Comparison of ENCODE assay signal across 1 cellular context in the genomic region with DNA sequence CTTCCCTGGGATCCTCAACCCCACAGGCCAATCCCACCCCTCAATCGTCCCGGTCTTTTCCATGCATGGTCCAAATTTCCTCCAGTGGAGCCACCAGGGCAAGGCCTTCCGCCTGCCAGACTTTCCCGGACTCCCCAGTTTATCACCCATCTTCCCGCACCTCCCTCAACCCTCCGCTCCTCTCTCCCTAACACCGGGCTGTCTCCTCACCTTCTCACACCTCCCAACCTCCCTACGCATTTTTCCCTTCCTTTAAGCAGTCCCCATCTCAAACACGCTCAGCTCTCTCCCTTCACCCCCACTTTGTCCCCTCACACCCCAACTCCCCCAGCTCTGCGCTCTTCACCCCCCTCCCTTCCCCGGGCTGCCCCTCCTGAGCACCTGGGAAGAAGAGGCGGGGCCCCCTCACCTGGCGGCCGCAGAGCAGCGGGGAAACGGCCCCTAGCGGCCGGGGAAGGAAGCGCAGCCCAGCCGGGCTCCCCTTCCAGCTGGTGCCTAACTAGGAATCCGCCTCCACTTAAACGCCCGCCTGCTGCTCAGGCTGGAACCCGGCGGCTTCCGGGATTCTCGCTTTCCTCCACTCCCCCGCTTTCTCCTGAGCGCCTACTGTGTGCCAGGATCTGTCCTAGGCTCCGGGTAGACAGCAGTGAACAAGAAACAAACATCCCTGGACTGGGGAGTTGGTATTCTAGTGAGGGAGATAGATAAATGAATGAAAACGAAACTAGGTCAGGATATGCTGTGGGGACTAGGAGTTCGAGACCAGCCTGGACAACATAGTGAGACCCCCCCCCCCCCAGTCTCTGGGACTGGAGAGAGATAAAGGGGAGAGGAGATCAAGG.
TF ChIP-seq lines count a peak whose summit lies in the region.

No MANE protein-coding gene starts in this region.

TF ChIP-seq in HEK293, 187 proteins besides CTCF, POLR2A, EP300 and RAD21 (continued from another document):
- TF ChIP-seq, protein P1, sequence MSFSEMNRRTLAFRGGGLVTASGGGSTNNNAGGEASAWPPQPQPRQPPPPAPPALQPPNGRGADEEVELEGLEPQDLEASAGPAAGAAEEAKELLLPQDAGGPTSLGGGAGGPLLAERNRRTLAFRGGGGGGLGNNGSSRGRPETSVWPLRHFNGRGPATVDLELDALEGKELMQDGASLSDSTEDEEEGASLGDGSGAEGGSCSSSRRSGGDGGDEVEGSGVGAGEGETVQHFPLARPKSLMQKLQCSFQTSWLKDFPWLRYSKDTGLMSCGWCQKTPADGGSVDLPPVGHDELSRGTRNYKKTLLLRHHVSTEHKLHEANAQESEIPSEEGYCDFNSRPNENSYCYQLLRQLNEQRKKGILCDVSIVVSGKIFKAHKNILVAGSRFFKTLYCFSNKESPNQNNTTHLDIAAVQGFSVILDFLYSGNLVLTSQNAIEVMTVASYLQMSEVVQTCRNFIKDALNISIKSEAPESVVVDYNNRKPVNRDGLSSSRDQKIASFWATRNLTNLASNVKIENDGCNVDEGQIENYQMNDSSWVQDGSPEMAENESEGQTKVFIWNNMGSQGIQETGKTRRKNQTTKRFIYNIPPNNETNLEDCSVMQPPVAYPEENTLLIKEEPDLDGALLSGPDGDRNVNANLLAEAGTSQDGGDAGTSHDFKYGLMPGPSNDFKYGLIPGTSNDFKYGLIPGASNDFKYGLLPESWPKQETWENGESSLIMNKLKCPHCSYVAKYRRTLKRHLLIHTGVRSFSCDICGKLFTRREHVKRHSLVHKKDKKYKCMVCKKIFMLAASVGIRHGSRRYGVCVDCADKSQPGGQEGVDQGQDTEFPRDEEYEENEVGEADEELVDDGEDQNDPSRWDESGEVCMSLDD (tag by site-specific recombination; IDR thresholded peaks at IDR 0.05), result 0 out of 2 replicates have a peak, but pooled peaks have one; percentile 41
- TF ChIP-seq ZNF341 (tag by site-specific recombination; IDR thresholded peaks at IDR 0.05; ENCODE audit: low read depth) (peak; percentile 68), IKZF3 (tag by site-specific recombination; IDR thresholded peaks at IDR 0.05) (peak; percentile 83), SP3 (tag by site-specific recombination; IDR thresholded peaks at IDR 0.05) (peak; percentile 38; the same call in 1 of the 2 replicates), ZNF600 (tag by site-specific recombination; IDR thresholded peaks at IDR 0.05) (peak; percentile 13; the same call in 1 of the 2 replicates), ZNF24 (tag by site-specific recombination; IDR thresholded peaks at IDR 0.05) (peak; percentile 57; the same call in 1 of the 2 replicates), MZF1 (tag by site-specific recombination; IDR thresholded peaks at IDR 0.05; ENCODE audit: borderline replicate concordance) (0 out of 2 replicates have a peak, but pooled peaks have one; percentile 42), KLF8 (tag by site-specific recombination; IDR thresholded peaks at IDR 0.05) (peak; percentile 56; the same call in 1 of the 2 replicates), PRDM1 (tag by site-specific recombination; IDR thresholded peaks at IDR 0.05) (0 out of 2 replicates have a peak, but pooled peaks have one; percentile 18), ZNF366 (tag by site-specific recombination; conservative IDR thresholded peaks at IDR 0.05) (peak; percentile 66; the same call in 1 of the 2 replicates), ZNF394 (tag by site-specific recombination; IDR thresholded peaks at IDR 0.05; ENCODE audit: borderline replicate concordance) (peak; percentile 27; the same call in 1 of the 2 replicates), ZNF792 (tag by site-specific recombination; IDR thresholded peaks at IDR 0.05) (peak; percentile 69; the same call in 1 of the 2 replicates), ZNF10 (tag by site-specific recombination; IDR thresholded peaks at IDR 0.05) (peak; percentile 62; the same call in 1 of the 2 replicates), ZEB2 (tag by site-specific recombination; IDR thresholded peaks at IDR 0.05) (peak; percentile 92), ZFP37 (tag by site-specific recombination; IDR thresholded peaks at IDR 0.05) (0 out of 2 replicates have a peak, but pooled peaks have one; percentile 34), KLF1 (tag by site-specific recombination; IDR thresholded peaks at IDR 0.05) (0 out of 2 replicates have a peak, but pooled peaks have one; percentile 21), ZNF121 (tag by site-specific recombination; IDR thresholded peaks at IDR 0.05) (peak; percentile 55; the same call in 1 of the 2 replicates), ZSCAN30 (tag by site-specific recombination; IDR thresholded peaks at IDR 0.05) (peak; percentile 67; the same call in 1 of the 2 replicates), EGR2 (tag by site-specific recombination; IDR thresholded peaks at IDR 0.05; ENCODE audit: low read depth) (peak; percentile 51; the same call in 1 of the 2 replicates)
- TF ChIP-seq, protein P2, sequence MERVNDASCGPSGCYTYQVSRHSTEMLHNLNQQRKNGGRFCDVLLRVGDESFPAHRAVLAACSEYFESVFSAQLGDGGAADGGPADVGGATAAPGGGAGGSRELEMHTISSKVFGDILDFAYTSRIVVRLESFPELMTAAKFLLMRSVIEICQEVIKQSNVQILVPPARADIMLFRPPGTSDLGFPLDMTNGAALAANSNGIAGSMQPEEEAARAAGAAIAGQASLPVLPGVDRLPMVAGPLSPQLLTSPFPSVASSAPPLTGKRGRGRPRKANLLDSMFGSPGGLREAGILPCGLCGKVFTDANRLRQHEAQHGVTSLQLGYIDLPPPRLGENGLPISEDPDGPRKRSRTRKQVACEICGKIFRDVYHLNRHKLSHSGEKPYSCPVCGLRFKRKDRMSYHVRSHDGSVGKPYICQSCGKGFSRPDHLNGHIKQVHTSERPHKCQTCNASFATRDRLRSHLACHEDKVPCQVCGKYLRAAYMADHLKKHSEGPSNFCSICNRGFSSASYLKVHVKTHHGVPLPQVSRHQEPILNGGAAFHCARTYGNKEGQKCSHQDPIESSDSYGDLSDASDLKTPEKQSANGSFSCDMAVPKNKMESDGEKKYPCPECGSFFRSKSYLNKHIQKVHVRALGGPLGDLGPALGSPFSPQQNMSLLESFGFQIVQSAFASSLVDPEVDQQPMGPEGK (tag by site-specific recombination; IDR thresholded peaks at IDR 0.05), result peak; percentile 82; the same call in 1 of the 2 replicates
- TF ChIP-seq, protein P3, sequence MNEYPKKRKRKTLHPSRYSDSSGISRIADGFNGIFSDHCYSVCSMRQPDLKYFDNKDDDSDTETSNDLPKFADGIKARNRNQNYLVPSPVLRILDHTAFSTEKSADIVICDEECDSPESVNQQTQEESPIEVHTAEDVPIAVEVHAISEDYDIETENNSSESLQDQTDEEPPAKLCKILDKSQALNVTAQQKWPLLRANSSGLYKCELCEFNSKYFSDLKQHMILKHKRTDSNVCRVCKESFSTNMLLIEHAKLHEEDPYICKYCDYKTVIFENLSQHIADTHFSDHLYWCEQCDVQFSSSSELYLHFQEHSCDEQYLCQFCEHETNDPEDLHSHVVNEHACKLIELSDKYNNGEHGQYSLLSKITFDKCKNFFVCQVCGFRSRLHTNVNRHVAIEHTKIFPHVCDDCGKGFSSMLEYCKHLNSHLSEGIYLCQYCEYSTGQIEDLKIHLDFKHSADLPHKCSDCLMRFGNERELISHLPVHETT (tag by site-specific recombination; IDR thresholded peaks at IDR 0.05), result 0 out of 2 replicates have a peak, but pooled peaks have one; percentile 12
